ENCODE assay signal across 8 cellular contexts in genomic region chr5:12896086-12896485, GRCh38.
"Had no signal": no experiment of that assay in that cellular context is flagged by ENCODE, and none has a peak within 500 bp of the region (broad histone marks: within the 10 kb centered on the region; RNA-seq: fewer than 3 reads in every experiment).

No MANE protein-coding gene starts in this region.

- H3K4me3 ChIP-seq: GM12878 had no signal

- FAIRE-seq: G401.6, GM12878, GM12891, GM12892, GM18507, GM19239 had no signal

- DNase-seq: GDM1, GF-D8 had no signal
